18 cellular contexts compared by ENCODE assay signal in genomic region chr4:56990109-56990508, GRCh38. TPM values are rescaled to one million over a fixed set of nuclear protein-coding genes. Genes with fewer than 3 reads are reported as not detected.
DNase-seq lines count a peak whose midpoint lies in the region; ATAC-seq and TF ChIP-seq lines count a peak whose summit lies in the region.
"Had no signal": no experiment of that assay in that cellular context is flagged by ENCODE, and none has a peak within 500 bp of the region (broad histone marks: within the 10 kb centered on the region; RNA-seq: fewer than 3 reads in every experiment).

No MANE protein-coding gene starts in this region.

- H3K27ac ChIP-seq in OCI-LY7 (ENCODE audit: low read depth, low read length, poor library complexity, severe bottlenecking) = no peak overlapping the region
- H3K27ac ChIP-seq: A549, PC-9, vagina had no signal

- no TSS peak for BruUV-seq in OCI-LY7 (replicated peaks; lab: Mats Ljungman, UMichigan)

- H3K27ac Mint-ChIP-seq in activated CD4-positive, alpha-beta T cell treated with anti-CD3 and anti-CD28 coated beads, Interleukin-2, amount 10 ng/mL, durations not matched to agents 24 days and 14 days = no peak overlapping the region
- H3K27ac Mint-ChIP-seq in natural killer cell = peak overlapping the region; percentile 39 to 69

- no peaks in the 10 kb centered on the region for H3K9me2 ChIP-seq in OCI-LY7 (ENCODE audit: insufficient read depth, low read length)

- DNase-seq in activated CD4-positive, alpha-beta T cell treated with anti-CD3 and anti-CD28 coated beads, Interleukin-2, amount 10 ng/mL, durations not matched to agents 24 days and 14 days = peak; percentile 33
- DNase-seq in activated CD4-positive, alpha-beta T cell treated with anti-CD3 and anti-CD28 coated beads for 48 hours = no peak
- peak; percentile 60 for DNase-seq in MV-4-11 (lab: John Stamatoyannopoulos, UW)
- peak; percentile 70 for DNase-seq in choroid plexus epithelial cell (ENCODE audit: low read depth)
- no peak for DNase-seq in natural killer cell
- no peak for DNase-seq in OCI-LY7 (ENCODE audit: low spot score)
- DNase-seq in activated CD8-positive, alpha-beta memory T cell treated with anti-CD3 and anti-CD28 coated beads, Interleukin-2, amount 50 U/mL, for 48 hours = no peak
- DNase-seq: activated T-cell treated with anti-CD3 and anti-CD28 coated beads, Interleukin-2, amount 50 U/mL, for 1 hour; dermis blood vessel endothelial cell; NCI-H146; NCI-H524; nucleus accumbens; PC-9; stimulated activated naive CD4-positive, alpha-beta T cell treated with Interleukin-2 at 50 U/mL for 16 hours; T-helper 1 cell had no signal

- no peaks in the 10 kb centered on the region for H3K27me3 Mint-ChIP-seq in activated CD4-positive, alpha-beta T cell treated with anti-CD3 and anti-CD28 coated beads, Interleukin-2, amount 10 ng/mL, durations not matched to agents 24 days and 14 days
- H3K27me3 Mint-ChIP-seq in natural killer cell (ENCODE audit: low read depth in 2 of 2) = no peaks in the 10 kb centered on the region

- H4K20me1 ChIP-seq in OCI-LY7 (ENCODE audit: insufficient read depth, low read length) = 0 out of 2 replicates have a peak, but pooled peaks cover 3% of the 10 kb centered on the region

- ATAC-seq in natural killer cell = no peak
- no peak for ATAC-seq in HG02938 (IDR thresholded peaks at IDR 0.05; ENCODE audit: unreplicated experiment)
- ATAC-seq: A549 had no signal

- H3K4me3 ChIP-seq in choroid plexus epithelial cell (ENCODE audit: low read depth, low read length) = no peak overlapping the region
- no peak overlapping the region for H3K4me3 ChIP-seq in OCI-LY7 (ENCODE audit: low read depth, low read length, poor library complexity, severe bottlenecking)
- H3K4me3 ChIP-seq: A549, PC-9, vagina had no signal

- H3K4me2 ChIP-seq in OCI-LY7 (ENCODE audit: low read length) = no peak overlapping the region
- H3K4me2 ChIP-seq: A549, PC-9 had no signal

- H3K36me3 Mint-ChIP-seq in activated CD4-positive, alpha-beta T cell treated with anti-CD3 and anti-CD28 coated beads, Interleukin-2, amount 10 ng/mL, durations not matched to agents 24 days and 14 days (ENCODE audit: low read depth) = peaks cover 65% of the 10 kb centered on the region
- H3K36me3 Mint-ChIP-seq in natural killer cell = peaks cover 12% of the 10 kb centered on the region

- intact Hi-C loops in activated CD4-positive, alpha-beta T cell treated with anti-CD3 and anti-CD28 coated beads, Interleukin-2, amount 10 ng/mL, durations not matched to agents 24 days and 14 days (cut with micrococcal nuclease) = no loop called here
- intact Hi-C loops in natural killer cell (cut with micrococcal nuclease) = no loop called here
- intact Hi-C loops in OCI-LY7 (cut with micrococcal nuclease; ENCODE audit: unreplicated experiment) = no loop called here

- peaks cover 24% of the 10 kb centered on the region for H3K4me1 Mint-ChIP-seq in activated CD4-positive, alpha-beta T cell treated with anti-CD3 and anti-CD28 coated beads, Interleukin-2, amount 10 ng/mL, durations not matched to agents 24 days and 14 days
- peaks cover 29 to 38% of the 10 kb centered on the region in 2 donors for H3K4me1 Mint-ChIP-seq in natural killer cell

- H3K9me3 Mint-ChIP-seq in activated CD4-positive, alpha-beta T cell treated with anti-CD3 and anti-CD28 coated beads, Interleukin-2, amount 10 ng/mL, durations not matched to agents 24 days and 14 days = no peaks in the 10 kb centered on the region
- no peaks in the 10 kb centered on the region for H3K9me3 Mint-ChIP-seq in natural killer cell

- H3K79me2 ChIP-seq in OCI-LY7 (ENCODE audit: insufficient read depth, low read depth, low read length) = peaks cover 74% of the 10 kb centered on the region

- CTCF ChIA-PET in OCI-LY7 (lab: Charles Lee; ENCODE audit: unreplicated experiment) = no interaction called here

- H2AFZ ChIP-seq in OCI-LY7 (ENCODE audit: low read length) = no peak overlapping the region
- H2AFZ ChIP-seq: PC-9 had no signal

- POLR2A ChIA-PET in OCI-LY7 (lab: Charles Lee) = interaction anchor here (1.8 to 4.6 kb wide), 2 partner anchors 8 to 11 kb away, joined by 9 to 53 read pairs; partner anchors contain the start of genes NOA1 and POLR2B

- no peak overlapping the region for H3K4me3 Mint-ChIP-seq in activated CD4-positive, alpha-beta T cell treated with anti-CD3 and anti-CD28 coated beads, Interleukin-2, amount 10 ng/mL, durations not matched to agents 24 days and 14 days
- H3K4me3 Mint-ChIP-seq in natural killer cell = no peak overlapping the region

- H3K4me1 ChIP-seq in OCI-LY7 (ENCODE audit: insufficient read depth, low read length, poor library complexity, severe bottlenecking) = no peaks in the 10 kb centered on the region

- TF ChIP-seq CTCF in choroid plexus epithelial cell (conservative IDR thresholded peaks at IDR 0.05; ENCODE audit: low read depth, low read length) (no peak), natural killer cell (IDR thresholded peaks at IDR 0.05) (no peak), OCI-LY7 (conservative IDR thresholded peaks at IDR 0.05; ENCODE audit: low read length) (no peak)

- H3K36me3 ChIP-seq in OCI-LY7 (ENCODE audit: insufficient read depth, low read length) = peaks cover 98% of the 10 kb centered on the region

- no peaks in the 10 kb centered on the region for H3K9me3 ChIP-seq in OCI-LY7 (ENCODE audit: low read length)
- H3K9me3 ChIP-seq: A549, vagina had no signal

RNA-seq across cellular contexts. Expression of gene POLR2B, which starts 11.4 kb away (rescaled TPM):
- 154 and 158 TPM in 2 replicates for total RNA-seq in activated CD4-positive, alpha-beta T cell treated with anti-CD3 and anti-CD28 coated beads, Interleukin-2, amount 10 ng/mL, durations not matched to agents 24 days and 14 days
- total RNA-seq in natural killer cell = 100 to 1,000 TPM; 108 to 113 (median 110) TPM
- total RNA-seq in OCI-LY7 (2014; rRNA removed; shearing (Covaris generic)) = 106 and 164 TPM in 2 replicates
- total RNA-seq in OCI-LY7 (2022) = 144 and 148 TPM in 2 replicates

RNA-seq across cellular contexts. Expression of gene NOA1, which starts 12.7 kb away (rescaled TPM):
- 17.7 and 18.5 TPM in 2 replicates for total RNA-seq in activated CD4-positive, alpha-beta T cell treated with anti-CD3 and anti-CD28 coated beads, Interleukin-2, amount 10 ng/mL, durations not matched to agents 24 days and 14 days
- 10 to 100 TPM; 11.7 to 15.3 (median 13.8) TPM for total RNA-seq in natural killer cell
- total RNA-seq in OCI-LY7 (2014; rRNA removed; shearing (Covaris generic)) = 20.2 TPM in 2 replicates
- 28.1 and 28.7 TPM in 2 replicates for total RNA-seq in OCI-LY7 (2022)

Comparison
In these comparisons a context has a peak if more than half of its experiments do, and no peak if none do; other contexts are left out.
1. DNase-seq: peak in activated CD4-positive, alpha-beta T cell treated with anti-CD3 and anti-CD28 coated beads, Interleukin-2, amount 10 ng/mL, durations not matched to agents 24 days and 14 days (single experiment), MV-4-11 (single experiment) and choroid plexus epithelial cell (single experiment); none in activated CD4-positive, alpha-beta T cell treated with anti-CD3 and anti-CD28 coated beads for 48 hours (single experiment), natural killer cell (single experiment), OCI-LY7 (single experiment) and activated CD8-positive, alpha-beta memory T cell treated with anti-CD3 and anti-CD28 coated beads, Interleukin-2, amount 50 U/mL, for 48 hours (single experiment).